In the genomic region with DNA sequence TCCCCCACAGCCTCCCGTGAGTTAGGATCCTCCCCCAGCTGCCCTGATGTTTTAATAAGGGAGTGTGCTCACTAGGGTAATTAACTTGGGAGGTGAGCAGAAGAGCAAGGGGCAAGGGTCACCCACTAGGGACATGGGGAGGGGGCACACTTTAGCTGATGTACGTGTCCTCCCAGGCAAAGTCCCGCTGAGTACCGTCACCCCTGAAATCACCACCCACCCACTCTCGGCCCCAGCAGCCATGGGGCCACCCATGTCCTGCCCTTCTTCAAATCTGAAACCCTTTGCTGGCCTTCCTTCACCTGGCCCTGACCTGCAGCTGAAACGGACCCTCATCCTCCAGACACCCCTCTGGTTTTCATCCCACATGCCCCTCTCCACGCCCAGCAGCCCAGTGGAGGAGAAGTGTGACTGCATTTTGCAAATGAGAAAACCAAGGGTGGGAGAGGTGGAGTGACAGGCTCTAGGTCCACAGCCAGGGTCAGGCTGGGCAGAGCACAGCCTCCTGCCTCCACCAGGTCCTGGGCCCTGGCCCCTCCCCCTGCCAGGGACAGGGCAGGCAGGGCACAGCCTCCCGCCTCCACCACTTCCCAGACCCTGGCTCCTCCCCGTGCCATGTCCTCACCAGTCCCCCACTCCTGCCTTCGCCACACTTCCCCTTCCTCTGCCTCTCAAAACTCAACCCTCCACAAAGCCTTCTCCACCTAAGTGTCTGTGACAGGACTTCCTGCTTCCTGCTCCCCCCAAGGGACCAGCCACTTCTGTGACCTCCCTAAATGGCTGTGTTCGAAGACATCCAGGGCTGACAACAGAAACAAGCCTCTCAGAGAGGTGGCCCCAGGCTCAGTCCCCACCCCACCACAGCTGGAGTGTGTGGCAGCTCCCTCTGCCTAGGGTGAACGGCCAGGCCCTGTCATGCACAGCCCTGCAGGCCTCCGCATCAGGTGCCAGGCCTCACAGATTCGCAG, we compare ENCODE assay signal across 1 cellular context.
TF ChIP-seq lines count a peak whose summit lies in the region.

No MANE protein-coding gene starts in this region.

TF ChIP-seq in HepG2, 621 proteins besides CTCF, POLR2A, EP300 and RAD21 (continued from another document):
- TF ChIP-seq ZBED4 (CRISPR knock-in tag; IDR thresholded peaks at IDR 0.05; ENCODE audit: borderline replicate concordance), result no peak
- TF ChIP-seq ZNF562 (CRISPR knock-in tag; IDR thresholded peaks at IDR 0.05; ENCODE audit: borderline replicate concordance), result no peak
- no peak for TF ChIP-seq ZNF44 (CRISPR knock-in tag; IDR thresholded peaks at IDR 0.05)
- TF ChIP-seq NFRKB (IDR thresholded peaks at IDR 0.05), result no peak
- no peak for TF ChIP-seq ZBTB34 (CRISPR knock-in tag; IDR thresholded peaks at IDR 0.05)
- TF ChIP-seq HINFP (CRISPR knock-in tag; IDR thresholded peaks at IDR 0.05; ENCODE audit: low read depth), result no peak
- TF ChIP-seq ZNF629 (CRISPR knock-in tag; conservative IDR thresholded peaks at IDR 0.05), result no peak
- TF ChIP-seq ZMYM3 (CRISPR knock-in tag; IDR thresholded peaks at IDR 0.05), result no peak
- TF ChIP-seq ZNF724P (CRISPR knock-in tag; IDR thresholded peaks at IDR 0.05; ENCODE audit: borderline replicate concordance), result no peak
- no peak for TF ChIP-seq SMAD3 (CRISPR knock-in tag; IDR thresholded peaks at IDR 0.05)
- TF ChIP-seq HNRNPK (IDR thresholded peaks at IDR 0.05; ENCODE audit: low read depth, low read length, poor library complexity, severe bottlenecking), result no peak
- TF ChIP-seq ZSCAN25 (CRISPR knock-in tag; IDR thresholded peaks at IDR 0.05), result no peak
- no peak for TF ChIP-seq ESRRA (CRISPR knock-in tag; IDR thresholded peaks at IDR 0.05; ENCODE audit: low read depth)
- no peak for TF ChIP-seq ZNF256 (CRISPR knock-in tag; conservative IDR thresholded peaks at IDR 0.05)
- no peak for TF ChIP-seq ZNF230 (CRISPR knock-in tag; IDR thresholded peaks at IDR 0.05)
